Comparison of ENCODE assay signal across 21 cellular contexts in the genomic region with DNA sequence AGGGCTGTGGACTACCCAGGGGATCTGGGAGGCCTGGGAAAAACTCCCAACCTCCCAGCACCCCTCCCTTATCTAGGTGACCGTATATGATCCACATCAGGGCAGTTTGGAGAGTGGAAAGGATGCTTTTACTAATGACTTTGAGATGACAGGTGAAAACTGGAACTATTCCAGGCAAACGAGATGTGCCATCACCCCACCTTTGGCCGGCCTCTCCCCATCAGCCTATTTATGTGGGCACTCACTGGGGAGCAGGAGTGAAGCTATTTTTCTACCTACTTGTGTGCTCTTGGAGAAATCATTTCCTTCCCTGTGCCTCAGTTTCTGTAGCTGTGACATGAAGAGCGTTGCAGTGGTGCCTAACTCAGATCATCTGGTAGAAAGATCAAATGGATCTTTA.
A peak's percentile ranks its signal among the peaks of the same experiment; 100 is the strongest.
DNase-seq lines count a peak whose midpoint lies in the region; ATAC-seq and TF ChIP-seq lines count a peak whose summit lies in the region.
"Had no signal": no experiment of that assay in that cellular context is flagged by ENCODE, and none has a peak within 500 bp of the region (broad histone marks: within the 10 kb centered on the region; RNA-seq: fewer than 3 reads in every experiment).

No MANE protein-coding gene starts in this region.

- H3K36me3 Mint-ChIP-seq in activated naive CD8-positive, alpha-beta T cell treated with anti-CD3 and anti-CD28 coated beads, Interleukin-2, amount 10 ng/mL, durations not matched to agents 7 days and 5 days = peaks cover 8% of the 10 kb centered on the region
- no peaks in the 10 kb centered on the region for H3K36me3 Mint-ChIP-seq in activated naive CD8-positive, alpha-beta T cell treated with anti-CD3 and anti-CD28 coated beads for 36 hours
- H3K36me3 Mint-ChIP-seq in glutamatergic neuron (ENCODE audit: unreplicated experiment) = peaks cover 18% of the 10 kb centered on the region
- no peaks in the 10 kb centered on the region for H3K36me3 Mint-ChIP-seq in stimulated activated effector memory CD8-positive, alpha-beta T cell treated with anti-CD3 and anti-CD28 coated beads, Interleukin-12 subunit alpha, Interleukin-12 subunit beta, amount 100 ng/mL, for 72 hours

- no peaks in the 10 kb centered on the region for H3K36me3 ChIP-seq in Peyer's patch
- H3K36me3 ChIP-seq: colonic mucosa had no signal

- no peak overlapping the region for H3K4me3 ChIP-seq in Peyer's patch
- H3K4me3 ChIP-seq: colonic mucosa, smooth muscle cell had no signal

- H3K9me3 Mint-ChIP-seq in activated naive CD8-positive, alpha-beta T cell treated with anti-CD3 and anti-CD28 coated beads, Interleukin-2, amount 10 ng/mL, durations not matched to agents 7 days and 5 days = peaks cover 6% of the 10 kb centered on the region
- peaks cover 3% of the 10 kb centered on the region for H3K9me3 Mint-ChIP-seq in activated naive CD8-positive, alpha-beta T cell treated with anti-CD3 and anti-CD28 coated beads for 36 hours
- H3K9me3 Mint-ChIP-seq in glutamatergic neuron (ENCODE audit: unreplicated experiment) = peaks cover 12% of the 10 kb centered on the region
- peaks cover 7% of the 10 kb centered on the region for H3K9me3 Mint-ChIP-seq in stimulated activated effector memory CD8-positive, alpha-beta T cell treated with anti-CD3 and anti-CD28 coated beads, Interleukin-12 subunit alpha, Interleukin-12 subunit beta, amount 100 ng/mL, for 72 hours

- H3K4me1 Mint-ChIP-seq in activated naive CD8-positive, alpha-beta T cell treated with anti-CD3 and anti-CD28 coated beads, Interleukin-2, amount 10 ng/mL, durations not matched to agents 7 days and 5 days = peaks cover 54% of the 10 kb centered on the region
- H3K4me1 Mint-ChIP-seq in activated naive CD8-positive, alpha-beta T cell treated with anti-CD3 and anti-CD28 coated beads for 36 hours = peaks cover 39% of the 10 kb centered on the region
- peaks cover 19% of the 10 kb centered on the region for H3K4me1 Mint-ChIP-seq in glutamatergic neuron (ENCODE audit: low read depth, unreplicated experiment)
- H3K4me1 Mint-ChIP-seq in stimulated activated effector memory CD8-positive, alpha-beta T cell treated with anti-CD3 and anti-CD28 coated beads, Interleukin-12 subunit alpha, Interleukin-12 subunit beta, amount 100 ng/mL, for 72 hours = peaks cover 87% of the 10 kb centered on the region

- no peaks in the 10 kb centered on the region for H3K27me3 Mint-ChIP-seq in activated naive CD8-positive, alpha-beta T cell treated with anti-CD3 and anti-CD28 coated beads, Interleukin-2, amount 10 ng/mL, durations not matched to agents 7 days and 5 days
- no peaks in the 10 kb centered on the region for H3K27me3 Mint-ChIP-seq in activated naive CD8-positive, alpha-beta T cell treated with anti-CD3 and anti-CD28 coated beads for 36 hours
- H3K27me3 Mint-ChIP-seq in glutamatergic neuron (ENCODE audit: unreplicated experiment) = peaks cover 10% of the 10 kb centered on the region
- H3K27me3 Mint-ChIP-seq: stimulated activated naive CD8-positive, alpha-beta T cell treated with anti-CD3 and anti-CD28 coated beads, Interleukin-15, Interleukin-2, amounts not matched to agents 100 ng/mL and 50 ng/mL, for 24 hours; type B pancreatic cell had no signal

- no peak for ATAC-seq in activated naive CD8-positive, alpha-beta T cell treated with anti-CD3 and anti-CD28 coated beads, Interleukin-2, amount 10 ng/mL, durations not matched to agents 7 days and 5 days (ENCODE audit: low read depth)
- ATAC-seq in stimulated activated effector memory CD8-positive, alpha-beta T cell treated with anti-CD3 and anti-CD28 coated beads, Interleukin-12 subunit alpha, Interleukin-12 subunit beta, amount 100 ng/mL, for 72 hours = no peak
- ATAC-seq in HG03025 (IDR thresholded peaks at IDR 0.05; ENCODE audit: low FRiP score, unreplicated experiment) (no peak), GM21515 (IDR thresholded peaks at IDR 0.05; ENCODE audit: unreplicated experiment) (no peak)
- ATAC-seq: left colon had no signal

- DNase-seq in activated naive CD8-positive, alpha-beta T cell treated with anti-CD3 and anti-CD28 coated beads, Interleukin-2, amount 10 ng/mL, durations not matched to agents 7 days and 5 days = no peak
- no peak for DNase-seq in activated naive CD8-positive, alpha-beta T cell treated with anti-CD3 and anti-CD28 coated beads for 36 hours
- DNase-seq in Peyer's patch (no peak), glutamatergic neuron (peak; percentile 2), anterior cingulate cortex (lab: John Stamatoyannopoulos, UW) (no peak)
- no peak for DNase-seq in stimulated activated effector memory CD8-positive, alpha-beta T cell treated with anti-CD3 and anti-CD28 coated beads, Interleukin-12 subunit alpha, Interleukin-12 subunit beta, amount 100 ng/mL, for 72 hours (ENCODE audit: low spot score in 2 of 2)
- DNase-seq: activated gamma-delta T cell; Caco-2; colonic mucosa; left colon; MM.1S; NCI-H1436 treated with DMSO at 0.1 percent for 48 hours; NCI-H2171; NCI-H524 treated with DMSO at 0.1 percent for 48 hours; stimulated activated CD4-positive, alpha-beta T cell treated with anti-CD3 and anti-CD28 coated beads, Interleukin-4, amount 100 ng/mL, for 1 hour; WERI-Rb-1 had no signal

- H3K9me3 ChIP-seq in Peyer's patch = no peaks in the 10 kb centered on the region
- H3K9me3 ChIP-seq: Caco-2, colonic mucosa had no signal

- H3K4me3 Mint-ChIP-seq in activated naive CD8-positive, alpha-beta T cell treated with anti-CD3 and anti-CD28 coated beads, Interleukin-2, amount 10 ng/mL, durations not matched to agents 7 days and 5 days = no peak overlapping the region
- H3K4me3 Mint-ChIP-seq in activated naive CD8-positive, alpha-beta T cell treated with anti-CD3 and anti-CD28 coated beads for 36 hours = no peak overlapping the region
- no peak overlapping the region for H3K4me3 Mint-ChIP-seq in glutamatergic neuron (ENCODE audit: unreplicated experiment)
- H3K4me3 Mint-ChIP-seq in stimulated activated effector memory CD8-positive, alpha-beta T cell treated with anti-CD3 and anti-CD28 coated beads, Interleukin-12 subunit alpha, Interleukin-12 subunit beta, amount 100 ng/mL, for 72 hours = no peak overlapping the region
- H3K4me3 Mint-ChIP-seq: stimulated activated naive CD8-positive, alpha-beta T cell treated with anti-CD3 and anti-CD28 coated beads, Interleukin-15, Interleukin-2, amounts not matched to agents 100 ng/mL and 50 ng/mL, for 24 hours had no signal

- H3K27me3 ChIP-seq in Peyer's patch = no peaks in the 10 kb centered on the region
- H3K27me3 ChIP-seq: colonic mucosa had no signal

- POLR2A ChIA-PET in activated naive CD8-positive, alpha-beta T cell treated with anti-CD3 and anti-CD28 coated beads, Interleukin-2, amount 10 ng/mL, durations not matched to agents 7 days and 5 days (lab: Charles Lee) = interaction anchor here (1.0 to 2.9 kb wide), 2 partner anchors 10 to 108 kb away, joined by 3 to 15 read pairs; no protein-coding TSS in a partner anchor

- no peak for TF ChIP-seq POLR2A in Peyer's patch (IDR thresholded peaks at IDR 0.05)

- H3K4me1 ChIP-seq in Peyer's patch = peaks cover 0 to 23% (median 14%) of the 10 kb centered on the region in 4 donors
- H3K4me1 ChIP-seq: Caco-2 had no signal

- peak overlapping the region in 3 of 4 donors; percentile 70 to 81 (median 74) for H3K27ac ChIP-seq in Peyer's patch
- H3K27ac ChIP-seq: colonic mucosa had no signal

- TF ChIP-seq CTCF in Peyer's patch (IDR thresholded peaks at IDR 0.05) = no peak
- TF ChIP-seq CTCF in glutamatergic neuron (IDR thresholded peaks at IDR 0.05; ENCODE audit: partially characterized antibody, unreplicated experiment) = no peak

- peak overlapping the region; percentile 84 for H3K27ac Mint-ChIP-seq in activated naive CD8-positive, alpha-beta T cell treated with anti-CD3 and anti-CD28 coated beads, Interleukin-2, amount 10 ng/mL, durations not matched to agents 7 days and 5 days
- no peak overlapping the region for H3K27ac Mint-ChIP-seq in activated naive CD8-positive, alpha-beta T cell treated with anti-CD3 and anti-CD28 coated beads for 36 hours
- no peak overlapping the region for H3K27ac Mint-ChIP-seq in glutamatergic neuron (ENCODE audit: unreplicated experiment)
- H3K27ac Mint-ChIP-seq in stimulated activated effector memory CD8-positive, alpha-beta T cell treated with anti-CD3 and anti-CD28 coated beads, Interleukin-12 subunit alpha, Interleukin-12 subunit beta, amount 100 ng/mL, for 72 hours = peak overlapping the region; percentile 92
- H3K27ac Mint-ChIP-seq: type B pancreatic cell had no signal

Comparison
In these comparisons a context has a peak if more than half of its experiments do, and no peak if none do; other contexts are left out.
1. H3K27ac Mint-ChIP-seq: peak in activated naive CD8-positive, alpha-beta T cell treated with anti-CD3 and anti-CD28 coated beads, Interleukin-2, amount 10 ng/mL, durations not matched to agents 7 days and 5 days (single experiment) and stimulated activated effector memory CD8-positive, alpha-beta T cell treated with anti-CD3 and anti-CD28 coated beads, Interleukin-12 subunit alpha, Interleukin-12 subunit beta, amount 100 ng/mL, for 72 hours (single experiment); none in activated naive CD8-positive, alpha-beta T cell treated with anti-CD3 and anti-CD28 coated beads for 36 hours (single experiment) and glutamatergic neuron (single experiment).